In genomic region chr11:122981388-122982264, GRCh38 we compare ENCODE assay signal across 8 cellular contexts. TPM values are rescaled to one million over a fixed set of nuclear protein-coding genes. Genes with fewer than 3 reads are reported as not detected.
DNase-seq lines count a peak whose midpoint lies in the region; ATAC-seq, FAIRE-seq and TF ChIP-seq lines count a peak whose summit lies in the region.

TSS of gene BSX (minus strand) at chr11:122981834. CDS start at chr11:122981671, 163 bp downstream.

- TF ChIP-seq POLR2A in lower leg skin (IDR thresholded peaks at IDR 0.05), result no peak

- FAIRE-seq in GM19239 (lab: Jason Lieb, UNC), result no peak

- 6 to 9% methylated on average over 35 of the region's 35 CpGs for WGBS in lower leg skin, 2 donors

- ATAC-seq in GM19452 (IDR thresholded peaks at IDR 0.05; ENCODE audit: unreplicated experiment), result no peak

- no peak within 1 kb of the TSS for H3K4me3 ChIP-seq in GM12865 (ENCODE audit: low read depth, low read length)
- H3K4me3 ChIP-seq in lower leg skin (ENCODE audit: low read depth, poor library complexity, severe bottlenecking), result no peak within 1 kb of the TSS

- intact Hi-C loops in lower leg skin (cut with DNase I; ENCODE audit: low total_unique reads), result no loop called here

- peak; percentile 35 for DNase-seq in GM12865 (ENCODE audit: low read depth)
- DNase-seq in NCI-H2227 treated with DMSO at 0.1 percent for 48 hours (lab: John Stamatoyannopoulos, UW), result peak; percentile 63
- DNase-seq in activated T-cell treated with anti-CD3 and anti-CD28 coated beads, Interleukin-2, amount 50 U/mL, for 1 hour, result peak; percentile 63
- peak; percentile 47 for DNase-seq in glomerular visceral epithelial cell (ENCODE audit: extremely low spot score)
- DNase-seq in renal cortical epithelial cell (ENCODE audit: low read depth), result peak; percentile 34
- DNase-seq in GM19239 (ENCODE audit: insufficient read length, low spot score), result no peak
- no peak for DNase-seq in lower leg skin (ENCODE audit: low spot score in 2 of 2)

- TF ChIP-seq CTCF in GM12865 (IDR thresholded peaks at IDR 0.05; ENCODE audit: insufficient read depth, low read depth, low read length, missing control alignments), result no peak
- no peak for TF ChIP-seq CTCF in lower leg skin (IDR thresholded peaks at IDR 0.05)

RNA-seq across cellular contexts. Expression of gene BSX, which starts in this region (rescaled TPM):
- total RNA-seq in renal cortical epithelial cell (not detected in 2 replicates), lower leg skin (not detected)

Comparison
In these comparisons a context has a peak if more than half of its experiments do, and no peak if none do; other contexts are left out.
1. Peak in DNase-seq in renal cortical epithelial cell; RNA of the gene not detected or under 1 TPM.
2. DNase-seq: peak in GM12865 (single experiment), NCI-H2227 treated with DMSO at 0.1 percent for 48 hours (single experiment), activated T-cell treated with anti-CD3 and anti-CD28 coated beads, Interleukin-2, amount 50 U/mL, for 1 hour (single experiment) and glomerular visceral epithelial cell (single experiment); none in GM19239 (single experiment) and lower leg skin (0 of 2).